ENCODE assay signal across 1 cellular context in genomic region chr10:47207280-47207613, GRCh38.
TF ChIP-seq lines count a peak whose summit lies in the region.

No MANE protein-coding gene starts in this region.

TF ChIP-seq in K562, 482 proteins besides CTCF, POLR2A, EP300 and RAD21 (continued from another document):
- TF ChIP-seq CEBPB (tag; IDR thresholded peaks at IDR 0.05), result peak; percentile 84
- TF ChIP-seq CEBPG (CRISPR knock-in tag; IDR thresholded peaks at IDR 0.05), result no peak
- TF ChIP-seq CEBPG (tag; conservative IDR thresholded peaks at IDR 0.05 in 1 of 2, IDR thresholded peaks at IDR 0.05 in 1 of 2), result peak; percentile 49 to 77
- no peak for TF ChIP-seq TAF7 (tag; IDR thresholded peaks at IDR 0.05)
